Comparison of ENCODE assay signal across 15 cellular contexts in genomic region chr2:160096414-160096813, GRCh38. TPM values are rescaled to one million over a fixed set of nuclear protein-coding genes. Genes with fewer than 3 reads are reported as not detected.
DNase-seq lines count a peak whose midpoint lies in the region; ATAC-seq and TF ChIP-seq lines count a peak whose summit lies in the region.
"Had no signal": no experiment of that assay in that cellular context is flagged by ENCODE, and none has a peak within 500 bp of the region (broad histone marks: within the 10 kb centered on the region; RNA-seq: fewer than 3 reads in every experiment).

No MANE protein-coding gene starts in this region.

- peaks cover 6% of the 10 kb centered on the region for H3K9me3 Mint-ChIP-seq in activated CD4-positive, alpha-beta memory T cell treated with anti-CD3 and anti-CD28 coated beads for 36 hours
- peaks cover 6% of the 10 kb centered on the region for H3K9me3 Mint-ChIP-seq in activated CD4-positive, alpha-beta memory T cell treated with anti-CD3 and anti-CD28 coated beads, Interleukin-2, amount 10 ng/mL, durations not matched to agents 7 days and 5 days

- POLR2A ChIA-PET in activated CD4-positive, alpha-beta memory T cell treated with anti-CD3 and anti-CD28 coated beads for 36 hours (lab: Charles Lee), result interaction anchor here (1.0 kb wide), 1 partner anchor 55 kb away, joined by 3 read pairs; no protein-coding TSS in a partner anchor
- POLR2A ChIA-PET in activated CD4-positive, alpha-beta memory T cell treated with anti-CD3 and anti-CD28 coated beads, Interleukin-2, amount 10 ng/mL, durations not matched to agents 7 days and 5 days (lab: Charles Lee), result no interaction called here

- H3K9me3 ChIP-seq in testis, result no peaks in the 10 kb centered on the region

- ATAC-seq in GM18868 (IDR thresholded peaks at IDR 0.05; ENCODE audit: unreplicated experiment) (peak; percentile 75), HG03469 (IDR thresholded peaks at IDR 0.05; ENCODE audit: unreplicated experiment) (peak; percentile 76)

- intact Hi-C loops in activated CD4-positive, alpha-beta memory T cell treated with anti-CD3 and anti-CD28 coated beads for 36 hours (cut with micrococcal nuclease), result no loop called here
- intact Hi-C loops in testis (cut with DNase I; ENCODE audit: low total_unique reads), result no loop called here

- TF ChIP-seq POLR2A in testis (IDR thresholded peaks at IDR 0.05), result no peak

- CTCF ChIA-PET in activated CD4-positive, alpha-beta memory T cell treated with anti-CD3 and anti-CD28 coated beads for 36 hours (lab: Charles Lee), result interaction anchor here (0.9 to 2.0 kb wide), 4 partner anchors 13 to 967 kb away, joined by 3 to 12 read pairs (median 3); partner anchors contain the start of gene MARCHF7
- CTCF ChIA-PET in activated CD4-positive, alpha-beta memory T cell treated with anti-CD3 and anti-CD28 coated beads, Interleukin-2, amount 10 ng/mL, durations not matched to agents 7 days and 5 days (lab: Charles Lee), result interaction anchor here (0.6 kb wide), 2 partner anchors 874 to 967 kb away, joined by 3 read pairs; no protein-coding TSS in a partner anchor

- WGBS in testis, 2 donors, result 87 to 92% methylated on average over 4 of the region's 4 CpGs

- H3K4me3 Mint-ChIP-seq in activated CD4-positive, alpha-beta memory T cell treated with anti-CD3 and anti-CD28 coated beads for 36 hours, result no peak overlapping the region
- no peak overlapping the region for H3K4me3 Mint-ChIP-seq in activated CD4-positive, alpha-beta memory T cell treated with anti-CD3 and anti-CD28 coated beads, Interleukin-2, amount 10 ng/mL, durations not matched to agents 7 days and 5 days
- H3K4me3 Mint-ChIP-seq: activated B cell treated with CpG ODN at 0.5 μM for 24 hours, brain had no signal

- no peak overlapping the region for H3K27ac ChIP-seq in testis
- H3K27ac ChIP-seq: thoracic aorta had no signal

- H3K36me3 Mint-ChIP-seq in activated CD4-positive, alpha-beta memory T cell treated with anti-CD3 and anti-CD28 coated beads for 36 hours, result peaks cover 3% of the 10 kb centered on the region
- H3K36me3 Mint-ChIP-seq in activated CD4-positive, alpha-beta memory T cell treated with anti-CD3 and anti-CD28 coated beads, Interleukin-2, amount 10 ng/mL, durations not matched to agents 7 days and 5 days (ENCODE audit: low read depth), result no peaks in the 10 kb centered on the region
- H3K36me3 Mint-ChIP-seq: brain had no signal

- DNase-seq in activated CD4-positive, alpha-beta memory T cell treated with anti-CD3 and anti-CD28 coated beads for 36 hours, result peak; percentile 26
- no peak for DNase-seq in activated CD4-positive, alpha-beta memory T cell treated with anti-CD3 and anti-CD28 coated beads, Interleukin-2, amount 10 ng/mL, durations not matched to agents 7 days and 5 days
- peak; percentile 55 for DNase-seq in epithelial cell of esophagus (ENCODE audit: low read depth)
- no peak for DNase-seq in foreskin melanocyte
- DNase-seq in testis, result no peak
- no peak for DNase-seq in occipital lobe (lab: John Stamatoyannopoulos, UW)
- DNase-seq: activated B cell treated with CpG ODN at 0.5 μM for 24 hours, HCEC 1CT, mesenchymal stem cell, NCI-H1048, NCI-H446 had no signal

- H3K27me3 ChIP-seq in testis, result no peaks in the 10 kb centered on the region

- H3K4me1 Mint-ChIP-seq in activated CD4-positive, alpha-beta memory T cell treated with anti-CD3 and anti-CD28 coated beads for 36 hours (ENCODE audit: low read depth), result peaks cover 5% of the 10 kb centered on the region
- no peaks in the 10 kb centered on the region for H3K4me1 Mint-ChIP-seq in activated CD4-positive, alpha-beta memory T cell treated with anti-CD3 and anti-CD28 coated beads, Interleukin-2, amount 10 ng/mL, durations not matched to agents 7 days and 5 days
- H3K4me1 Mint-ChIP-seq: activated B cell treated with CpG ODN at 0.5 μM for 24 hours, brain had no signal

- H3K36me3 ChIP-seq in testis (ENCODE audit: low read depth, missing control alignments), result no peaks in the 10 kb centered on the region
- H3K36me3 ChIP-seq: thoracic aorta had no signal

- peaks cover 9% of the 10 kb centered on the region for H3K27me3 Mint-ChIP-seq in activated CD4-positive, alpha-beta memory T cell treated with anti-CD3 and anti-CD28 coated beads for 36 hours
- H3K27me3 Mint-ChIP-seq in activated CD4-positive, alpha-beta memory T cell treated with anti-CD3 and anti-CD28 coated beads, Interleukin-2, amount 10 ng/mL, durations not matched to agents 7 days and 5 days, result peaks cover 6% of the 10 kb centered on the region

- no peak overlapping the region for H3K27ac Mint-ChIP-seq in activated CD4-positive, alpha-beta memory T cell treated with anti-CD3 and anti-CD28 coated beads for 36 hours
- H3K27ac Mint-ChIP-seq in activated CD4-positive, alpha-beta memory T cell treated with anti-CD3 and anti-CD28 coated beads, Interleukin-2, amount 10 ng/mL, durations not matched to agents 7 days and 5 days, result no peak overlapping the region
- H3K27ac Mint-ChIP-seq: activated B cell treated with CpG ODN at 0.5 μM for 24 hours, brain had no signal

- H3K4me3 ChIP-seq in epithelial cell of esophagus (ENCODE audit: low read length) (no peak overlapping the region), testis (no peak overlapping the region)
- H3K4me3 ChIP-seq: thoracic aorta had no signal

- TF ChIP-seq CTCF in epithelial cell of esophagus (IDR thresholded peaks at IDR 0.05; ENCODE audit: insufficient read depth, low read depth, low read length, missing control alignments) (no peak), testis (IDR thresholded peaks at IDR 0.05) (no peak)

- H3K4me1 ChIP-seq in testis, result no peaks in the 10 kb centered on the region

RNA-seq across cellular contexts. Expression of gene PLA2R1, which starts 34.0 kb away (rescaled TPM):
- total RNA-seq in activated CD4-positive, alpha-beta memory T cell treated with anti-CD3 and anti-CD28 coated beads for 36 hours, result not detected
- total RNA-seq in activated CD4-positive, alpha-beta memory T cell treated with anti-CD3 and anti-CD28 coated beads, Interleukin-2, amount 10 ng/mL, durations not matched to agents 7 days and 5 days, result not detected
- total RNA-seq in testis (1 to 10 TPM; 5.0 to 5.3 TPM), occipital lobe (1.7 TPM)
- 3.4 TPM for polyA plus RNA-seq in testis (ENCODE audit: insufficient read depth, low read depth, low replicate concordance)
- total RNA-seq: activated B cell treated with CpG ODN at 0.5 μM for 24 hours had no signal

Comparison
In these comparisons a context has a peak if more than half of its experiments do, and no peak if none do; other contexts are left out.
1. DNase-seq: peak in activated CD4-positive, alpha-beta memory T cell treated with anti-CD3 and anti-CD28 coated beads for 36 hours (single experiment) and epithelial cell of esophagus (single experiment); none in activated CD4-positive, alpha-beta memory T cell treated with anti-CD3 and anti-CD28 coated beads, Interleukin-2, amount 10 ng/mL, durations not matched to agents 7 days and 5 days (single experiment), foreskin melanocyte (single experiment), testis (single experiment) and occipital lobe (single experiment).